ENCODE assay signal across 29 cellular contexts in genomic region chr7:111679944-111680343, GRCh38.
"Had no signal": no experiment of that assay in that cellular context is flagged by ENCODE, and none has a peak within 500 bp of the region (broad histone marks: within the 10 kb centered on the region; RNA-seq: fewer than 3 reads in every experiment).

No MANE protein-coding gene starts in this region.

- H3K27me3 ChIP-seq: ascending aorta, breast epithelium, esophagus squamous epithelium had no signal

- H3K27ac ChIP-seq: ascending aorta, breast epithelium, coronary artery, dorsolateral prefrontal cortex, epithelial cell of prostate, esophagus squamous epithelium, WERI-Rb-1 had no signal

- H3K4me1 ChIP-seq: ascending aorta, breast epithelium, esophagus squamous epithelium had no signal

- FAIRE-seq: frontal cortex had no signal

- H3K4me3 ChIP-seq: ascending aorta, breast epithelium, coronary artery, dorsolateral prefrontal cortex, esophagus squamous epithelium had no signal

- DNase-seq: activated B cell treated with CpG ODN at 0.5 μM for 24 hours; activated CD4-positive, alpha-beta memory T cell treated with anti-CD3 and anti-CD28 coated beads for 36 hours; activated CD4-positive, alpha-beta T cell treated with anti-CD3 and anti-CD28 coated beads for 48 hours; activated CD4-positive, alpha-beta T cell treated with anti-CD3 and anti-CD28 coated beads, Interleukin-2, amount 50 U/mL, for 1 hour; activated CD8-positive, alpha-beta memory T cell treated with anti-CD3 and anti-CD28 coated beads, Interleukin-2, amount 10 ng/mL, durations not matched to agents 7 days and 5 days; activated CD8-positive, alpha-beta memory T cell treated with anti-CD3 and anti-CD28 coated beads, Interleukin-2, amount 50 U/mL, for 4 hours; activated CD8-positive, alpha-beta T cell treated with anti-CD3 and anti-CD28 coated beads, Interleukin-2, amount 10 ng/mL, durations not matched to agents 7 days and 5 days; activated gamma-delta T cell; activated naive CD4-positive, alpha-beta T cell; activated naive CD4-positive, alpha-beta T cell treated with anti-CD3 and anti-CD28 coated beads, Interleukin-2, amount 10 ng/mL, durations not matched to agents 7 days and 5 days; activated naive CD8-positive, alpha-beta T cell treated with anti-CD3 and anti-CD28 coated beads, Interleukin-2, amount 10 ng/mL, durations not matched to agents 7 days and 5 days; activated T-cell treated with anti-CD3 and anti-CD28 coated beads, Interleukin-2, amount 50 U/mL, for 24 hours; activated T-cell treated with anti-CD3 and anti-CD28 coated beads, Interleukin-2, amount 50 U/mL, for 72 hours; dorsolateral prefrontal cortex; effector memory CD4-positive, alpha-beta T cell; endodermal cell; esophagus squamous epithelium; head of caudate nucleus; T-helper 1 cell; T-helper 17 cell; T1000; WERI-Rb-1 had no signal

- H3K9me3 ChIP-seq: ascending aorta, breast epithelium, esophagus squamous epithelium had no signal

- H3K36me3 ChIP-seq: ascending aorta, breast epithelium, esophagus squamous epithelium, WERI-Rb-1 had no signal

- ATAC-seq: activated CD4-positive, CD25-positive, alpha-beta regulatory T cell treated with anti-CD3 and anti-CD28 coated beads, Interleukin-2, amount 50 U/mL, for 24 hours; activated CD8-positive, alpha-beta memory T cell treated with anti-CD3 and anti-CD28 coated beads, Interleukin-2, amount 10 ng/mL, durations not matched to agents 7 days and 5 days; activated CD8-positive, alpha-beta T cell treated with anti-CD3 and anti-CD28 coated beads, Interleukin-2, amount 10 ng/mL, durations not matched to agents 7 days and 5 days; activated naive CD4-positive, alpha-beta T cell treated with anti-CD3 and anti-CD28 coated beads, Interleukin-2, amount 50 U/mL, for 72 hours; activated T-cell treated with anti-CD3 and anti-CD28 coated beads, Interleukin-2, amount 50 U/mL, for 72 hours; T-helper 17 cell had no signal
